ENCODE assay signal across 1 cellular context in the genomic region with DNA sequence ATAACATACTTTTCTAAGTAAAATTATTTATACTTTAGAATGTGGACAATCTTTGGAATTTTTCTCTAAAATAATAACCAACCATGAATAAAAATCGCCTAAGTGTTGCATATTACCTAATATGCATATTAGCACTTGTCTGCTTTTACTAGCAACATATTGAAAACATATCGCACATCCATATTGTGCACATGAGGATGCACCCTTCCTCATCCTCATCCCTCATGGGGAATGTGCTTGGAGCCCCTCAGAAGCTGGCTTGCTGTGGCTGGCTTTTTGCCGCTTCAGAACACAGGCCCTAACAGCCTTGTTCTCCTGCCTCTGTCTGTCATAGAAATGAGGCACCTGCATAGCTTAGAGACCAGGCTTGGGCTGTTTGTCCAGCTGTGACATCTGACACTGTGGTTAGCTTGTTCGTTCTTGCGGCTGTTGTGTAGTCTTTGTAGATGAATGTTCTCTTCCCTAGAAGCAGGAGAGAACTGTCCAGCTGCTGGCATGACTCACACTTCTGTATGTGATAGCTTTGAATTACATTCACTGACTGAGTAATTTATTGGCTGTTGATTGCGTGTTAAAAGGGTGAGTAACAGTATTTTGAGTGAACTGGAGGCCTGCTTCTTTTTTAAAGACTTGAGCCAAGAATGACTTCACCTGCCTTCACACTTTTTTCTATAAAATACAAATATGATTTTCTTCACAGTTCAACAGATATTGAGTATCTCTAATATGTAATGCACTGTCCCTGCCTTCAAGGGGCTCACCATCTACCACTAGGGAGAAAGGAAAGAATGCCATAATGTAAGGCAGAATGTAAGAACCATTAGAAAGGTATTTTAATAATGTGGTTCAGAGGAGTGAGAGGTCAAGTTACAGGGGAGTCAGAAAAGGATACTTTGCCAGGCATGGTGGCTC.
TF ChIP-seq lines count a peak whose summit lies in the region.

No MANE protein-coding gene starts in this region.

TF ChIP-seq in K562, 482 proteins besides CTCF, POLR2A, EP300 and RAD21 (continued from another document and continues in another):
- TF ChIP-seq, protein P1, sequence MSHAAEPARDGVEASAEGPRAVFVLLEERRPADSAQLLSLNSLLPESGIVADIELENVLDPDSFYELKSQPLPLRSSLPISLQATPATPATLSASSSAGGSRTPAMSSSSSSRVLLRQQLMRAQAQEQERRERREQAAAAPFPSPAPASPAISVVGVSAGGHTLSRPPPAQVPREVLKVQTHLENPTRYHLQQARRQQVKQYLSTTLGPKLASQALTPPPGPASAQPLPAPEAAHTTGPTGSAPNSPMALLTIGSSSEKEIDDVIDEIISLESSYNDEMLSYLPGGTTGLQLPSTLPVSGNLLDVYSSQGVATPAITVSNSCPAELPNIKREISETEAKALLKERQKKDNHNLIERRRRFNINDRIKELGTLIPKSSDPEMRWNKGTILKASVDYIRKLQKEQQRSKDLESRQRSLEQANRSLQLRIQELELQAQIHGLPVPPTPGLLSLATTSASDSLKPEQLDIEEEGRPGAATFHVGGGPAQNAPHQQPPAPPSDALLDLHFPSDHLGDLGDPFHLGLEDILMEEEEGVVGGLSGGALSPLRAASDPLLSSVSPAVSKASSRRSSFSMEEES (CRISPR knock-in tag; IDR thresholded peaks at IDR 0.05), result no peak
- TF ChIP-seq NR4A1 (CRISPR knock-in tag; IDR thresholded peaks at IDR 0.05), result no peak
- no peak for TF ChIP-seq NR4A1 (tag; IDR thresholded peaks at IDR 0.05)
- TF ChIP-seq TRIM24 (IDR thresholded peaks at IDR 0.05), result peak; percentile 88 to 96
- peak; percentile 65 for TF ChIP-seq NFE2 (IDR thresholded peaks at IDR 0.05; ENCODE audit: low read depth)
- no peak for TF ChIP-seq MCM3 (IDR thresholded peaks at IDR 0.05)
- TF ChIP-seq FOXJ2 (tag; IDR thresholded peaks at IDR 0.05), result 0 out of 2 replicates have a peak, but pooled peaks have one; percentile 31
- no peak for TF ChIP-seq ZNF717 (CRISPR knock-in tag; IDR thresholded peaks at IDR 0.05)
- no peak for TF ChIP-seq ZNF165 (CRISPR knock-in tag; IDR thresholded peaks at IDR 0.05; ENCODE audit: borderline replicate concordance)
- no peak for TF ChIP-seq KLF10 (CRISPR knock-in tag; IDR thresholded peaks at IDR 0.05)
- TF ChIP-seq RFX5 (IDR thresholded peaks at IDR 0.05; ENCODE audit: low read depth, low read length), result no peak
- TF ChIP-seq, protein P2, sequence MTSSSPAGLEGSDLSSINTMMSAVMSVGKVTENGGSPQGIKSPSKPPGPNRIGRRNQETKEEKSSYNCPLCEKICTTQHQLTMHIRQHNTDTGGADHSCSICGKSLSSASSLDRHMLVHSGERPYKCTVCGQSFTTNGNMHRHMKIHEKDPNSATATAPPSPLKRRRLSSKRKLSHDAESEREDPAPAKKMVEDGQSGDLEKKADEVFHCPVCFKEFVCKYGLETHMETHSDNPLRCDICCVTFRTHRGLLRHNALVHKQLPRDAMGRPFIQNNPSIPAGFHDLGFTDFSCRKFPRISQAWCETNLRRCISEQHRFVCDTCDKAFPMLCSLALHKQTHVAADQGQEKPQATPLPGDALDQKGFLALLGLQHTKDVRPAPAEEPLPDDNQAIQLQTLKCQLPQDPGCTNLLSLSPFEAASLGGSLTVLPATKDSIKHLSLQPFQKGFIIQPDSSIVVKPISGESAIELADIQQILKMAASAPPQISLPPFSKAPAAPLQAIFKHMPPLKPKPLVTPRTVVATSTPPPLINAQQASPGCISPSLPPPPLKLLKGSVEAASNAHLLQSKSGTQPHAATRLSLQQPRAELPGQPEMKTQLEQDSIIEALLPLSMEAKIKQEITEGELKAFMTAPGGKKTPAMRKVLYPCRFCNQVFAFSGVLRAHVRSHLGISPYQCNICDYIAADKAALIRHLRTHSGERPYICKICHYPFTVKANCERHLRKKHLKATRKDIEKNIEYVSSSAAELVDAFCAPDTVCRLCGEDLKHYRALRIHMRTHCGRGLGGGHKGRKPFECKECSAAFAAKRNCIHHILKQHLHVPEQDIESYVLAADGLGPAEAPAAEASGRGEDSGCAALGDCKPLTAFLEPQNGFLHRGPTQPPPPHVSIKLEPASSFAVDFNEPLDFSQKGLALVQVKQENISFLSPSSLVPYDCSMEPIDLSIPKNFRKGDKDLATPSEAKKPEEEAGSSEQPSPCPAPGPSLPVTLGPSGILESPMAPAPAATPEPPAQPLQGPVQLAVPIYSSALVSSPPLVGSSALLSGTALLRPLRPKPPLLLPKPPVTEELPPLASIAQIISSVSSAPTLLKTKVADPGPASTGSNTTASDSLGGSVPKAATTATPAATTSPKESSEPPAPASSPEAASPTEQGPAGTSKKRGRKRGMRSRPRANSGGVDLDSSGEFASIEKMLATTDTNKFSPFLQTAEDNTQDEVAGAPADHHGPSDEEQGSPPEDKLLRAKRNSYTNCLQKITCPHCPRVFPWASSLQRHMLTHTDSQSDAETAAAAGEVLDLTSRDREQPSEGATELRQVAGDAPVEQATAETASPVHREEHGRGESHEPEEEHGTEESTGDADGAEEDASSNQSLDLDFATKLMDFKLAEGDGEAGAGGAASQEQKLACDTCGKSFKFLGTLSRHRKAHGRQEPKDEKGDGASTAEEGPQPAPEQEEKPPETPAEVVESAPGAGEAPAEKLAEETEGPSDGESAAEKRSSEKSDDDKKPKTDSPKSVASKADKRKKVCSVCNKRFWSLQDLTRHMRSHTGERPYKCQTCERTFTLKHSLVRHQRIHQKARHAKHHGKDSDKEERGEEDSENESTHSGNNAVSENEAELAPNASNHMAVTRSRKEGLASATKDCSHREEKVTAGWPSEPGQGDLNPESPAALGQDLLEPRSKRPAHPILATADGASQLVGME (CRISPR knock-in tag; IDR thresholded peaks at IDR 0.05), result no peak
- peak; percentile 90 for TF ChIP-seq DACH1 (IDR thresholded peaks at IDR 0.05; ENCODE audit: partially characterized antibody)
- 0 out of 2 replicates have a peak, but pooled peaks have one; percentile 13 for TF ChIP-seq L3MBTL2 (IDR thresholded peaks at IDR 0.05)
- no peak for TF ChIP-seq HDGF (IDR thresholded peaks at IDR 0.05)
- TF ChIP-seq, protein P3, sequence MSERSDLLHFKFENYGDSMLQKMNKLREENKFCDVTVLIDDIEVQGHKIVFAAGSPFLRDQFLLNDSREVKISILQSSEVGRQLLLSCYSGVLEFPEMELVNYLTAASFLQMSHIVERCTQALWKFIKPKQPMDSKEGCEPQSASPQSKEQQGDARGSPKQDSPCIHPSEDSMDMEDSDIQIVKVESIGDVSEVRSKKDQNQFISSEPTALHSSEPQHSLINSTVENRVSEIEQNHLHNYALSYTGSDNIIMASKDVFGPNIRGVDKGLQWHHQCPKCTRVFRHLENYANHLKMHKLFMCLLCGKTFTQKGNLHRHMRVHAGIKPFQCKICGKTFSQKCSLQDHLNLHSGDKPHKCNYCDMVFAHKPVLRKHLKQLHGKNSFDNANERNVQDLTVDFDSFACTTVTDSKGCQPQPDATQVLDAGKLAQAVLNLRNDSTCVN (CRISPR knock-in tag; IDR thresholded peaks at IDR 0.05), result no peak
- TF ChIP-seq FOS (IDR thresholded peaks at IDR 0.05; ENCODE audit: extremely low read depth, insufficient read length), result peak; percentile 44
- TF ChIP-seq ZNF133 (CRISPR knock-in tag; IDR thresholded peaks at IDR 0.05), result no peak
- TF ChIP-seq, protein P4, sequence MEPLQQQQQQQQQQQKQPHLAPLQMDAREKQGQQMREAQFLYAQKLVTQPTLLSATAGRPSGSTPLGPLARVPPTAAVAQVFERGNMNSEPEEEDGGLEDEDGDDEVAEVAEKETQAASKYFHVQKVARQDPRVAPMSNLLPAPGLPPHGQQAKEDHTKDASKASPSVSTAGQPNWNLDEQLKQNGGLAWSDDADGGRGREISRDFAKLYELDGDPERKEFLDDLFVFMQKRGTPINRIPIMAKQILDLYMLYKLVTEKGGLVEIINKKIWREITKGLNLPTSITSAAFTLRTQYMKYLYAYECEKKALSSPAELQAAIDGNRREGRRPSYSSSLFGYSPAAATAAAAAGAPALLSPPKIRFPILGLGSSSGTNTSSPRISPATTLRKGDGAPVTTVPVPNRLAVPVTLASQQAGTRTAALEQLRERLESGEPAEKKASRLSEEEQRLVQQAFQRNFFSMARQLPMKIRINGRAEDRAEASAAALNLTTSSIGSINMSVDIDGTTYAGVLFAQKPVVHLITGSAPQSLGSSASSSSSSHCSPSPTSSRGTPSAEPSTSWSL (CRISPR knock-in tag; IDR thresholded peaks at IDR 0.05; ENCODE audit: borderline replicate concordance), result no peak
- no peak for TF ChIP-seq ZNF551 (CRISPR knock-in tag; IDR thresholded peaks at IDR 0.05)
- TF ChIP-seq JUN (IDR thresholded peaks at IDR 0.05; ENCODE audit: borderline replicate concordance, low read depth, low read length), result peak; percentile 94
- TF ChIP-seq JUN (CRISPR knock-in tag; IDR thresholded peaks at IDR 0.05; ENCODE audit: borderline replicate concordance), result peak; percentile 95; the same call in 1 of the 2 replicates
- no peak for TF ChIP-seq MEF2A (IDR thresholded peaks at IDR 0.05; ENCODE audit: control insufficient read depth, low read depth, low read length)
- peak; percentile 72 for TF ChIP-seq CREM (IDR thresholded peaks at IDR 0.05; ENCODE audit: low read depth)
- no peak for TF ChIP-seq ZNF354B (CRISPR knock-in tag; IDR thresholded peaks at IDR 0.05)
- TF ChIP-seq, protein P5, sequence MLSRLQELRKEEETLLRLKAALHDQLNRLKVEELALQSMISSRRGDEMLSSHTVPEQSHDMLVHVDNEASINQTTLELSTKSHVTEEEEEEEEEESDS (CRISPR knock-in tag; IDR thresholded peaks at IDR 0.05), result no peak
- peak; percentile 79 to 81 for TF ChIP-seq TEAD1 (CRISPR knock-in tag; IDR thresholded peaks at IDR 0.05)
- TF ChIP-seq SAFB (IDR thresholded peaks at IDR 0.05; ENCODE audit: borderline replicate concordance, low read depth, low read length), result no peak
- TF ChIP-seq STAT5A (IDR thresholded peaks at IDR 0.05; ENCODE audit: borderline replicate concordance, low read length), result peak; percentile 74; the same call in 1 of the 2 replicates
- no peak for TF ChIP-seq ZNF77 (CRISPR knock-in tag; IDR thresholded peaks at IDR 0.05)
- TF ChIP-seq ZBED1 (IDR thresholded peaks at IDR 0.05), result 0 out of 2 replicates have a peak, but pooled peaks have one; percentile 32
- no peak for TF ChIP-seq ZKSCAN3 (CRISPR knock-in tag; IDR thresholded peaks at IDR 0.05)
- peak; percentile 80; the same call in 1 of the 2 replicates for TF ChIP-seq TRIM28 (IDR thresholded peaks at IDR 0.05)
- TF ChIP-seq ZNF668 (CRISPR knock-in tag; IDR thresholded peaks at IDR 0.05), result no peak
- peak; percentile 38 for TF ChIP-seq ZNF239 (CRISPR knock-in tag; IDR thresholded peaks at IDR 0.05)
- peak; percentile 99 for TF ChIP-seq ZNF589 (CRISPR knock-in tag; IDR thresholded peaks at IDR 0.05; ENCODE audit: low read depth)
- TF ChIP-seq SETDB1 (IDR thresholded peaks at IDR 0.05; ENCODE audit: low read length), result no peak
- peak; percentile 68 for TF ChIP-seq ETV5 (CRISPR knock-in tag; IDR thresholded peaks at IDR 0.05; ENCODE audit: low read depth)
- peak in 1 of 2 experiments; percentile 78; a peak in 2 of 4 replicates for TF ChIP-seq HDAC1 (IDR thresholded peaks at IDR 0.05)
- TF ChIP-seq ZNF224 (CRISPR knock-in tag; IDR thresholded peaks at IDR 0.05), result no peak
- TF ChIP-seq STAT5B (CRISPR knock-in tag; IDR thresholded peaks at IDR 0.05), result no peak
- peak; percentile 96 for TF ChIP-seq CBFA2T3 (IDR thresholded peaks at IDR 0.05)
- peak; percentile 86 for TF ChIP-seq MIER1 (IDR thresholded peaks at IDR 0.05; ENCODE audit: low read depth)
- TF ChIP-seq FOXP1 (CRISPR knock-in tag; IDR thresholded peaks at IDR 0.05), result peak; percentile 93
- no peak for TF ChIP-seq NCOA2 (IDR thresholded peaks at IDR 0.05; ENCODE audit: partially characterized antibody in 2 of 2)
- peak; percentile 60 for TF ChIP-seq TAL1 (IDR thresholded peaks at IDR 0.05)
- peak; percentile 88 for TF ChIP-seq POLR2AphosphoS5 (IDR thresholded peaks at IDR 0.05; ENCODE audit: control insufficient read depth, insufficient read depth, low read depth, low read length)
- no peak for TF ChIP-seq KAT2B (IDR thresholded peaks at IDR 0.05; ENCODE audit: low read depth, low read length)
- TF ChIP-seq, protein P6, sequence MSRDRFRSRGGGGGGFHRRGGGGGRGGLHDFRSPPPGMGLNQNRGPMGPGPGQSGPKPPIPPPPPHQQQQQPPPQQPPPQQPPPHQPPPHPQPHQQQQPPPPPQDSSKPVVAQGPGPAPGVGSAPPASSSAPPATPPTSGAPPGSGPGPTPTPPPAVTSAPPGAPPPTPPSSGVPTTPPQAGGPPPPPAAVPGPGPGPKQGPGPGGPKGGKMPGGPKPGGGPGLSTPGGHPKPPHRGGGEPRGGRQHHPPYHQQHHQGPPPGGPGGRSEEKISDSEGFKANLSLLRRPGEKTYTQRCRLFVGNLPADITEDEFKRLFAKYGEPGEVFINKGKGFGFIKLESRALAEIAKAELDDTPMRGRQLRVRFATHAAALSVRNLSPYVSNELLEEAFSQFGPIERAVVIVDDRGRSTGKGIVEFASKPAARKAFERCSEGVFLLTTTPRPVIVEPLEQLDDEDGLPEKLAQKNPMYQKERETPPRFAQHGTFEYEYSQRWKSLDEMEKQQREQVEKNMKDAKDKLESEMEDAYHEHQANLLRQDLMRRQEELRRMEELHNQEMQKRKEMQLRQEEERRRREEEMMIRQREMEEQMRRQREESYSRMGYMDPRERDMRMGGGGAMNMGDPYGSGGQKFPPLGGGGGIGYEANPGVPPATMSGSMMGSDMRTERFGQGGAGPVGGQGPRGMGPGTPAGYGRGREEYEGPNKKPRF (IDR thresholded peaks at IDR 0.05; ENCODE audit: low read depth, low read length), result no peak
- TF ChIP-seq, protein P7, sequence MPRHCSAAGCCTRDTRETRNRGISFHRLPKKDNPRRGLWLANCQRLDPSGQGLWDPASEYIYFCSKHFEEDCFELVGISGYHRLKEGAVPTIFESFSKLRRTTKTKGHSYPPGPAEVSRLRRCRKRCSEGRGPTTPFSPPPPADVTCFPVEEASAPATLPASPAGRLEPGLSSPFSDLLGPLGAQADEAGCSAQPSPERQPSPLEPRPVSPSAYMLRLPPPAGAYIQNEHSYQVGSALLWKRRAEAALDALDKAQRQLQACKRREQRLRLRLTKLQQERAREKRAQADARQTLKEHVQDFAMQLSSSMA (CRISPR knock-in tag; IDR thresholded peaks at IDR 0.05), result no peak
- peak; percentile 26; the same call in 1 of the 2 replicates for TF ChIP-seq MYBL2 (IDR thresholded peaks at IDR 0.05; ENCODE audit: low read depth)
- TF ChIP-seq MYBL2 (CRISPR knock-in tag; IDR thresholded peaks at IDR 0.05; ENCODE audit: borderline replicate concordance), result no peak
- no peak for TF ChIP-seq HNRNPK (IDR thresholded peaks at IDR 0.05; ENCODE audit: low read depth, low read length, poor library complexity, severe bottlenecking)
- TF ChIP-seq HMG20A (CRISPR knock-in tag; conservative IDR thresholded peaks at IDR 0.05), result no peak
- TF ChIP-seq ZNF143 (CRISPR knock-in tag; IDR thresholded peaks at IDR 0.05), result no peak
- TF ChIP-seq RBFOX2 (IDR thresholded peaks at IDR 0.05; ENCODE audit: low read depth, low read length), result no peak
- no peak for TF ChIP-seq ZNF431 (CRISPR knock-in tag; IDR thresholded peaks at IDR 0.05)
- TF ChIP-seq SIX5 (IDR thresholded peaks at IDR 0.05; ENCODE audit: borderline replicate concordance in 1 of 2, insufficient read depth in 1 of 2, low read depth in 1 of 2, low read length in 2 of 2), result no peak
- TF ChIP-seq, protein P8, sequence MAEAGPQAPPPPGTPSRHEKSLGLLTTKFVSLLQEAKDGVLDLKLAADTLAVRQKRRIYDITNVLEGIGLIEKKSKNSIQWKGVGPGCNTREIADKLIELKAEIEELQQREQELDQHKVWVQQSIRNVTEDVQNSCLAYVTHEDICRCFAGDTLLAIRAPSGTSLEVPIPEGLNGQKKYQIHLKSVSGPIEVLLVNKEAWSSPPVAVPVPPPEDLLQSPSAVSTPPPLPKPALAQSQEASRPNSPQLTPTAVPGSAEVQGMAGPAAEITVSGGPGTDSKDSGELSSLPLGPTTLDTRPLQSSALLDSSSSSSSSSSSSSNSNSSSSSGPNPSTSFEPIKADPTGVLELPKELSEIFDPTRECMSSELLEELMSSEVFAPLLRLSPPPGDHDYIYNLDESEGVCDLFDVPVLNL (CRISPR knock-in tag; IDR thresholded peaks at IDR 0.05; ENCODE audit: low read depth), result no peak
